ENCODE assay signal across 16 cellular contexts in genomic region chr22:46355996-46356471, GRCh38. TPM values are rescaled to one million over a fixed set of nuclear protein-coding genes. Genes with fewer than 3 reads are reported as not detected.
DNase-seq lines count a peak whose midpoint lies in the region; ATAC-seq, FAIRE-seq and TF ChIP-seq lines count a peak whose summit lies in the region.
"Had no signal": no experiment of that assay in that cellular context is flagged by ENCODE, and none has a peak within 500 bp of the region (broad histone marks: within the 10 kb centered on the region; RNA-seq: fewer than 3 reads in every experiment).

No MANE protein-coding gene starts in this region.

- H3K4me3 ChIP-seq in A549 = no peak overlapping the region
- H3K4me3 ChIP-seq in naive thymus-derived CD4-positive, alpha-beta T cell (ENCODE audit: low read length) = no peak overlapping the region
- H3K4me3 ChIP-seq: GM23338 had no signal

- intact Hi-C loops in naive thymus-derived CD4-positive, alpha-beta T cell (cut with micrococcal nuclease) = no loop called here

- TF ChIP-seq RAD21 in A549 (conservative IDR thresholded peaks at IDR 0.05 in 1 of 2, IDR thresholded peaks at IDR 0.05 in 1 of 2) = no peak

- peak; percentile 1 to 3; a peak in 2 of 6 replicates for ATAC-seq in A549
- ATAC-seq in naive thymus-derived CD4-positive, alpha-beta T cell = peak; percentile 21
- no peak for ATAC-seq in HG03159 (IDR thresholded peaks at IDR 0.05; ENCODE audit: unreplicated experiment)
- no peak for ATAC-seq in stimulated activated naive B cell treated with anti-CD40 and anti-IgM and Interleukin-4, amounts not matched to agents 10 μg/mL and 1 μg/mL and 100 μg/mL, for 72 hours (replicated peaks)

- peaks cover 0 to 7% (median 0%) of the 10 kb centered on the region in 7 donors for H3K4me1 Mint-ChIP-seq in naive thymus-derived CD4-positive, alpha-beta T cell
- peaks cover 15 to 16% of the 10 kb centered on the region in 2 donors for H3K4me1 Mint-ChIP-seq in stimulated activated naive B cell treated with anti-CD40 and anti-IgM and Interleukin-4, amounts not matched to agents 10 μg/mL and 1 μg/mL and 100 μg/mL, for 72 hours
- H3K4me1 Mint-ChIP-seq: GM23338 had no signal

- H3K27ac Mint-ChIP-seq in naive thymus-derived CD4-positive, alpha-beta T cell = no peak overlapping the region
- H3K27ac Mint-ChIP-seq in stimulated activated naive B cell treated with anti-CD40 and anti-IgM and Interleukin-4, amounts not matched to agents 10 μg/mL and 1 μg/mL and 100 μg/mL, for 72 hours = no peak overlapping the region
- H3K27ac Mint-ChIP-seq: GM23338, HFFc6 had no signal

- DNase-seq in A549 (ENCODE audit: low read depth in 1 of 2, low spot score in 1 of 2) (no peak), DMS53 (lab: John Stamatoyannopoulos, UW) (peak; percentile 79), epithelial cell of prostate (ENCODE audit: low read depth, low spot score) (no peak), GOT3 (lab: John Stamatoyannopoulos, UW) (no peak)
- DNase-seq in naive thymus-derived CD4-positive, alpha-beta T cell = no peak
- DNase-seq in stimulated activated naive B cell treated with anti-CD40 and anti-IgM and Interleukin-4, amounts not matched to agents 10 μg/mL and 1 μg/mL and 100 μg/mL, for 72 hours = no peak
- DNase-seq: GF-D8, NCI-H187 treated with DMSO at 0.1 percent for 48 hours, NCI-H446 treated with DMSO at 0.1 percent for 48 hours, NCI-H748 treated with DMSO at 0.1 percent for 48 hours, SIG-M5 had no signal

- H3K27ac ChIP-seq in A549 (peak overlapping the region in 1 of 2 experiments; percentile 76; a peak in 3 of 6 replicates), epithelial cell of prostate (peak overlapping the region; percentile 8)
- H3K27ac ChIP-seq in naive thymus-derived CD4-positive, alpha-beta T cell (ENCODE audit: low read depth, low read length) = no peak overlapping the region

- no peaks in the 10 kb centered on the region for H3K27me3 ChIP-seq in naive thymus-derived CD4-positive, alpha-beta T cell (ENCODE audit: control insufficient read depth in 2 of 2, insufficient read depth in 2 of 2, low read length in 2 of 2)

- CTCF ChIA-PET in A549 (lab: Yijun Ruan, JAX) = interaction anchor here (0.6 to 11.9 kb wide), 21 partner anchors 9 to 361 kb away, joined by 3 to 184 read pairs (median 3); partner anchors contain the start of gene CELSR1
- CTCF ChIA-PET in naive thymus-derived CD4-positive, alpha-beta T cell (lab: Charles Lee) = no interaction called here

- no peak for TF ChIP-seq CTCF in A549 (IDR thresholded peaks at IDR 0.05)

- POLR2A ChIA-PET in A549 (lab: Yijun Ruan, JAX) = no interaction called here
- POLR2A ChIA-PET in naive thymus-derived CD4-positive, alpha-beta T cell (lab: Charles Lee) = no interaction called here

- peaks cover 0 to 10% (median 2%) of the 10 kb centered on the region in 11 donors for H3K9me3 Mint-ChIP-seq in naive thymus-derived CD4-positive, alpha-beta T cell
- H3K9me3 Mint-ChIP-seq in stimulated activated naive B cell treated with anti-CD40 and anti-IgM and Interleukin-4, amounts not matched to agents 10 μg/mL and 1 μg/mL and 100 μg/mL, for 72 hours = no peaks in the 10 kb centered on the region
- H3K9me3 Mint-ChIP-seq: HFFc6 had no signal

- H3K4me3 Mint-ChIP-seq in naive thymus-derived CD4-positive, alpha-beta T cell = no peak overlapping the region
- H3K4me3 Mint-ChIP-seq in stimulated activated naive B cell treated with anti-CD40 and anti-IgM and Interleukin-4, amounts not matched to agents 10 μg/mL and 1 μg/mL and 100 μg/mL, for 72 hours = no peak overlapping the region
- H3K4me3 Mint-ChIP-seq: CD4-positive, alpha-beta memory T cell; GM23338; HFFc6 had no signal

- no peaks in the 10 kb centered on the region for H3K9me3 ChIP-seq in A549
- no peaks in the 10 kb centered on the region for H3K9me3 ChIP-seq in naive thymus-derived CD4-positive, alpha-beta T cell (ENCODE audit: control insufficient read depth in 2 of 3, low read length in 3 of 3)

- H3K36me3 ChIP-seq in naive thymus-derived CD4-positive, alpha-beta T cell (ENCODE audit: control insufficient read depth in 2 of 3, insufficient read depth in 3 of 3, low read length in 3 of 3) = peaks cover 0 to 66% (median 4%) of the 10 kb centered on the region in 3 experiments

- H3K4me1 ChIP-seq in A549 = peaks cover 14% of the 10 kb centered on the region
- no peaks in the 10 kb centered on the region for H3K4me1 ChIP-seq in naive thymus-derived CD4-positive, alpha-beta T cell (ENCODE audit: control insufficient read depth in 2 of 2, insufficient read depth in 2 of 2, low read length in 2 of 2)

- no peaks in the 10 kb centered on the region for H3K27me3 Mint-ChIP-seq in naive thymus-derived CD4-positive, alpha-beta T cell
- H3K27me3 Mint-ChIP-seq in stimulated activated naive B cell treated with anti-CD40 and anti-IgM and Interleukin-4, amounts not matched to agents 10 μg/mL and 1 μg/mL and 100 μg/mL, for 72 hours = no peaks in the 10 kb centered on the region
- H3K27me3 Mint-ChIP-seq: CD4-positive, alpha-beta memory T cell had no signal

- FAIRE-seq in A549 (lab: Jason Lieb, UNC) = no peak
- FAIRE-seq: D721Med had no signal

- no peak for TF ChIP-seq POLR2A in A549 (IDR thresholded peaks at IDR 0.05; ENCODE audit: low read length)

- H3K4me2 ChIP-seq in A549 = no peak overlapping the region
- H3K4me2 ChIP-seq: GM23338 had no signal

- WGBS in A549 (ENCODE audit: missing lambda C conversion rate) = 90% methylated on average over 5 of the region's 12 CpGs

- H3K36me3 Mint-ChIP-seq in naive thymus-derived CD4-positive, alpha-beta T cell = peaks cover 0 to 29% (median 8%) of the 10 kb centered on the region in 5 donors
- peaks cover 49 to 70% of the 10 kb centered on the region in 2 donors for H3K36me3 Mint-ChIP-seq in stimulated activated naive B cell treated with anti-CD40 and anti-IgM and Interleukin-4, amounts not matched to agents 10 μg/mL and 1 μg/mL and 100 μg/mL, for 72 hours

- TF ChIP-seq EP300 in A549 (IDR thresholded peaks at IDR 0.05) = no peak

TF ChIP-seq in A549, 52 proteins besides CTCF, POLR2A, EP300 and RAD21 (continues in another document):
- no peak for TF ChIP-seq PBX3 (IDR thresholded peaks at IDR 0.05)
- TF ChIP-seq ELK1 (IDR thresholded peaks at IDR 0.05; ENCODE audit: low read depth, low read length) = no peak
- TF ChIP-seq FOSB (CRISPR knock-in tag; IDR thresholded peaks at IDR 0.05) = no peak
- no peak for TF ChIP-seq HMGXB4 (CRISPR knock-in tag; IDR thresholded peaks at IDR 0.05; ENCODE audit: borderline replicate concordance)
- TF ChIP-seq BHLHE40 (IDR thresholded peaks at IDR 0.05; ENCODE audit: low read depth, low read length) = no peak
- TF ChIP-seq JUNB (IDR thresholded peaks at IDR 0.05) = no peak
- no peak for TF ChIP-seq HDAC2 (IDR thresholded peaks at IDR 0.05)
- no peak for TF ChIP-seq ZNF302 (CRISPR knock-in tag; IDR thresholded peaks at IDR 0.05)
- TF ChIP-seq RFX5 (IDR thresholded peaks at IDR 0.05) = no peak
- TF ChIP-seq ZSCAN20 (CRISPR knock-in tag; IDR thresholded peaks at IDR 0.05) = no peak
- no peak for TF ChIP-seq ZFP36 (IDR thresholded peaks at IDR 0.05; ENCODE audit: borderline replicate concordance, partially characterized antibody)

RNA-seq across cellular contexts. Expression of gene TRMU, which starts 20.5 kb away (rescaled TPM):
- 30.7 and 33.4 TPM in 2 replicates for polyA plus RNA-seq in A549 (2011; rRNA removed)
- polyA plus RNA-seq in A549 (2012; cell fraction: cytosol; rRNA removed) = 42.2 and 42.4 TPM in 2 replicates
- polyA plus RNA-seq in A549 (2012; cell fraction: nucleus; rRNA removed) = 96.6 and 102 TPM in 2 replicates
- polyA plus RNA-seq in A549 (2017; fragmentation: RNase III; extraction: RNeasy Plus Mini Kit Qiagen cat#74134 plus additional on column Dnase treatment) = 39.6 to 44.1 TPM (median 41.9 TPM) in 3 replicates
- 19.5 and 20.1 TPM in 2 replicates for polyA minus RNA-seq in A549 (2011; rRNA and poly(A)+ RNA removed)
- total RNA-seq in naive thymus-derived CD4-positive, alpha-beta T cell = 10 to 100 TPM; 56.9 to 92.1 (median 70.3) TPM
- 10 to 100 TPM; 17.9 to 21.1 TPM for polyA plus RNA-seq in naive thymus-derived CD4-positive, alpha-beta T cell

RNA-seq across cellular contexts. Expression of gene GTSE1, which starts 59.4 kb away (rescaled TPM):
- polyA plus RNA-seq in A549 (2011; rRNA removed) (11.4 and 11.5 TPM in 2 replicates), A549 (2017; fragmentation: RNase III; extraction: RNeasy Plus Mini Kit Qiagen cat#74134 plus additional on column Dnase treatment) (22.9 to 26.9 TPM (median 25.7 TPM) in 3 replicates)
- polyA plus RNA-seq in A549 (2012; cell fraction: cytosol; rRNA removed) = 19.8 and 22.9 TPM in 2 replicates
- 84.7 and 86.4 TPM in 2 replicates for polyA plus RNA-seq in A549 (2012; cell fraction: nucleus; rRNA removed)
- 6.4 and 7.6 TPM in 2 replicates for polyA minus RNA-seq in A549 (2011; rRNA and poly(A)+ RNA removed)
- total RNA-seq in naive thymus-derived CD4-positive, alpha-beta T cell = 10 to 100 TPM in 1 of 5 experiments, under 1 TPM in 2, not detected in 2; 0.30 to 55.5 (median 0.61) TPM
- not detected for polyA plus RNA-seq in naive thymus-derived CD4-positive, alpha-beta T cell
- polyA plus RNA-seq: CD4-positive, alpha-beta memory T cell had no signal

Comparison
In these comparisons a context has a peak if more than half of its experiments do, and no peak if none do; other contexts are left out.
1. ATAC-seq: peak in A549 (2 of 2) and naive thymus-derived CD4-positive, alpha-beta T cell (single experiment); none in HG03159 (single experiment) and stimulated activated naive B cell treated with anti-CD40 and anti-IgM and Interleukin-4, amounts not matched to agents 10 μg/mL and 1 μg/mL and 100 μg/mL, for 72 hours (0 of 2).
2. RNA of gene GTSE1, which starts 59.4 kb away (polyA plus RNA-seq): 11.4 to 86.4 TPM in A549; not detected in naive thymus-derived CD4-positive, alpha-beta T cell; every median in the first group is over 10 times any median in the second.